Comparison of ENCODE assay signal across 8 cellular contexts in genomic region chr2:96509114-96509846, GRCh38. TPM values are rescaled to one million over a fixed set of nuclear protein-coding genes. Genes with fewer than 3 reads are reported as not detected.
DNase-seq lines count a peak whose midpoint lies in the region; ATAC-seq, FAIRE-seq and TF ChIP-seq lines count a peak whose summit lies in the region.

No MANE protein-coding gene starts in this region.

- H3K9me3 ChIP-seq in osteoblast (ENCODE audit: low read depth, low read length): no peaks in the 10 kb centered on the region

- ATAC-seq in GM21515 (IDR thresholded peaks at IDR 0.05; ENCODE audit: unreplicated experiment): peak; percentile 78

- no peak overlapping the region for H3K4me3 ChIP-seq in osteoblast (ENCODE audit: insufficient read depth, low read length)

- intact Hi-C loops in head of caudate nucleus (cut with DNase I): loop anchor here (5.0 kb wide), 3 partner anchors 102 to 202 kb away; partner anchors contain the start of gene SNRNP200

- peaks cover 17% of the 10 kb centered on the region for H3K27me3 ChIP-seq in osteoblast (ENCODE audit: insufficient read depth, low read length)

- peaks cover 7% of the 10 kb centered on the region for H3K4me1 ChIP-seq in osteoblast (ENCODE audit: insufficient read depth, low read length)

- TF ChIP-seq CTCF in LNCAP (IDR thresholded peaks at IDR 0.05) (peak; percentile 88), RWPE1 (conservative IDR thresholded peaks at IDR 0.05; ENCODE audit: low read depth) (peak; percentile 96), osteoblast (IDR thresholded peaks at IDR 0.05; ENCODE audit: extremely low read depth, low read depth, low read length) (peak; percentile 92)

- H3K4me2 ChIP-seq in osteoblast (ENCODE audit: insufficient read depth, low read length): no peak overlapping the region

- peak overlapping the region; percentile 82 for H2AFZ ChIP-seq in osteoblast (ENCODE audit: low read length)

- H3K27ac ChIP-seq in RWPE1 (no peak overlapping the region), osteoblast (ENCODE audit: low read depth, low read length) (no peak overlapping the region)

- H3K79me2 ChIP-seq in osteoblast (ENCODE audit: insufficient read depth, low read length): no peaks in the 10 kb centered on the region

- DNase-seq in DMS 273 treated with DMSO at 0.1 percent for 48 hours (lab: John Stamatoyannopoulos, UW) (peak; percentile 45), RWPE1 (ENCODE audit: low spot score) (peak; percentile 84), head of caudate nucleus (peak; percentile 66 to 95 (median 88)), osteoblast (ENCODE audit: insufficient read length, low spot score, missing footprints) (peak; percentile 98), urothelium cell line (ENCODE audit: low spot score) (peak; percentile 94)
- peak; percentile 60 for DNase-seq in activated naive CD4-positive, alpha-beta T cell treated with anti-CD3 and anti-CD28 coated beads, Interleukin-2, amount 50 U/mL, for 16 hours

- peak; percentile 99 for FAIRE-seq in urothelium cell line (lab: Jason Lieb, UNC)

- CTCF ChIA-PET in RWPE1 (lab: Yijun Ruan, JAX): interaction anchor here (0.6 to 3.2 kb wide), 27 partner anchors 9 to 1136 kb away, joined by 3 to 63 read pairs (median 4); partner anchors contain the start of genes COX5B and NCAPH

- POLR2A ChIA-PET in RWPE1 (lab: Yijun Ruan, JAX; ENCODE audit: low non-redundant PET): no interaction called here

- no peaks in the 10 kb centered on the region for H3K36me3 ChIP-seq in osteoblast (ENCODE audit: insufficient read depth, low read length)

- no peaks in the 10 kb centered on the region for H4K20me1 ChIP-seq in osteoblast (ENCODE audit: insufficient read depth, low read length)

RNA-seq across cellular contexts. Expression of gene NEURL3, which starts 4.1 kb away (rescaled TPM):
- 0.29 TPM in 1 of 2 replicates, not detected in the other for total RNA-seq in osteoblast

RNA-seq across cellular contexts. Expression of gene ARID5A, which starts 27.3 kb away (rescaled TPM):
- 7.6 and 9.7 TPM in 2 replicates for total RNA-seq in osteoblast

Comparison
In these comparisons a context has a peak if more than half of its experiments do, and no peak if none do; other contexts are left out.
1. DNase-seq: peak in every context shown above with its lines; median percentile 98 in osteoblast; 94 in urothelium cell line; 88 in head of caudate nucleus; 84 in RWPE1; 60 in activated naive CD4-positive, alpha-beta T cell treated with anti-CD3 and anti-CD28 coated beads, Interleukin-2, amount 50 U/mL, for 16 hours; 45 in DMS 273 treated with DMSO at 0.1 percent for 48 hours.